In the genomic region with DNA sequence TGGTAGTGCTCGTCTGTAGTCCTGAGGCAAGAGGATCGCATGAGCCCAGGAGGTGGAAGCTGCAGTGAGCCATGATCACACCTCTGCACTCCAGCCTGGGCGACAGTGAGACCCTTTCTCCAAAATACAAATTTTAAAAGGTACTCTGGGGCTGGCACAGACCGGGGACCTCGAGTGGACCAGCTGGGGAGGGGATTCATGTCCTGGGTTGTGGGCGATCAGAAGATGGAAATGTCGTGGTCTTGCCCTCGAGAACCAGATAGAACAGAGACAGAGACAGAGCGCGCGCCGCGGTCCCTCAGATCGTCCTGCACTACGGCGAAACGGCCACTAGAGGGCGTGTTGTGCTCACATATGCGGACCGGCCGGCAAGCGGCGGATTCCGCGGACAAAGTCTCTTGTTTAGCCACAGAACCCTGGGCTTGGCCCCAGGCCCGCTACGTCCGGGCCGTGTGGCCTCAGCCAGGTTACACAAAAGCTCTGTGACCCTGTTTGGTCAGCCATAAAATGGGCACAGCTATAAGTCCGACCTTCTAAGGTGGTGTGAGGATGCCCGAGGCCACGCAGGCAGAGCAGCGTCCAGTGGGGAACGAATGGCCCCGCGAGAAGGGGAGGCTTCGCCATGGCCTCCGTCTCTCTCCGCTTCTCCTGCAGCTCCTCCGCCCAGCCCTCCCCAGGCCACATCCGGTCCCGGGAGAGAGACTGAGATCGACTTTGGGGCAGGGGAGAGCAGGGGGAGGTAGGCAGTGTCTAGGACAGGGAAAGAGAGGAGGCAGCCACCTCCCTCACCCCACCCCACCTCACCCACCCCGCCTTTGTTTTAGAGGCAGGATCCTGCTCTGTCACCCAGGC, we compare ENCODE assay signal across 8 cellular contexts. TPM values are rescaled to one million over a fixed set of nuclear protein-coding genes. Genes with fewer than 3 reads are reported as not detected.
A peak's percentile ranks its signal among the peaks of the same experiment; 100 is the strongest.
DNase-seq lines count a peak whose midpoint lies in the region; ATAC-seq and TF ChIP-seq lines count a peak whose summit lies in the region.

No MANE protein-coding gene starts in this region.

- peaks cover 3% of the 10 kb centered on the region for H3K4me1 ChIP-seq in Karpas-422 (ENCODE audit: low read length)

- H3K9me3 ChIP-seq in Karpas-422 (ENCODE audit: low read length), result no peaks in the 10 kb centered on the region

- no peaks in the 10 kb centered on the region for H3K36me3 ChIP-seq in Karpas-422 (ENCODE audit: insufficient read depth, low read length)

- H3K9ac ChIP-seq in Karpas-422 (ENCODE audit: low read length), result no peak overlapping the region

- H3K4me3 Mint-ChIP-seq in activated T-helper 2 cell treated with anti-CD3 and anti-CD28 coated beads, Interferon-gamma antibody, Interleukin-2, Interleukin-4, amounts not matched to agents 10 μg/mL and 5 μg/mL and 100 μg/mL, durations not matched to agents 14 hours and 24 hours and 36 hours (ENCODE audit: low read depth), result peak overlapping the region; percentile 18
- peak overlapping the region; percentile 84 to 87 (median 84) for H3K4me3 Mint-ChIP-seq in nephron

- no peaks in the 10 kb centered on the region for H3K9me3 Mint-ChIP-seq in activated T-helper 2 cell treated with anti-CD3 and anti-CD28 coated beads, Interferon-gamma antibody, Interleukin-2, Interleukin-4, amounts not matched to agents 10 μg/mL and 5 μg/mL and 100 μg/mL, durations not matched to agents 14 hours and 24 hours and 36 hours
- no peaks in the 10 kb centered on the region for H3K9me3 Mint-ChIP-seq in nephron

- ATAC-seq in HG02571 (IDR thresholded peaks at IDR 0.05; ENCODE audit: unreplicated experiment), result no peak

- peaks cover 26% of the 10 kb centered on the region for H3K4me1 Mint-ChIP-seq in activated T-helper 2 cell treated with anti-CD3 and anti-CD28 coated beads, Interferon-gamma antibody, Interleukin-2, Interleukin-4, amounts not matched to agents 10 μg/mL and 5 μg/mL and 100 μg/mL, durations not matched to agents 14 hours and 24 hours and 36 hours (ENCODE audit: low read depth)
- H3K4me1 Mint-ChIP-seq in nephron, result no peaks in the 10 kb centered on the region

- DNase-seq in ELR (ENCODE audit: low read depth) (peak; percentile 80), Karpas-422 (peak; percentile 92), RPMI7951 (ENCODE audit: low read depth) (peak; percentile 62), fibroblast of the aortic adventitia (ENCODE audit: low read depth) (peak; percentile 76)
- DNase-seq in activated T-helper 2 cell treated with anti-CD3 and anti-CD28 coated beads, Interferon-gamma antibody, Interleukin-2, Interleukin-4, amounts not matched to agents 10 μg/mL and 5 μg/mL and 100 μg/mL, durations not matched to agents 14 hours and 24 hours and 36 hours (ENCODE audit: low spot score), result peak; percentile 73
- DNase-seq in stimulated activated naive CD4-positive, alpha-beta T cell (lab: John Stamatoyannopoulos, UW), result peak; percentile 67 to 87 (median 79)

- H3K79me2 ChIP-seq in Karpas-422 (ENCODE audit: low read length), result no peaks in the 10 kb centered on the region

- H3K4me3 ChIP-seq in Karpas-422 (ENCODE audit: low read length) (no peak overlapping the region), fibroblast of the aortic adventitia (ENCODE audit: low read depth, low read length) (peak overlapping the region; percentile 63)

- H3K27me3 Mint-ChIP-seq in activated T-helper 2 cell treated with anti-CD3 and anti-CD28 coated beads, Interferon-gamma antibody, Interleukin-2, Interleukin-4, amounts not matched to agents 10 μg/mL and 5 μg/mL and 100 μg/mL, durations not matched to agents 14 hours and 24 hours and 36 hours (ENCODE audit: low read depth), result peaks cover 29% of the 10 kb centered on the region
- peaks cover 35% of the 10 kb centered on the region for H3K27me3 Mint-ChIP-seq in nephron (ENCODE audit: low read depth)

- no peak overlapping the region for H3K27ac ChIP-seq in Karpas-422 (ENCODE audit: low read length)

- peak overlapping the region; percentile 38 for H3K27ac Mint-ChIP-seq in activated T-helper 2 cell treated with anti-CD3 and anti-CD28 coated beads, Interferon-gamma antibody, Interleukin-2, Interleukin-4, amounts not matched to agents 10 μg/mL and 5 μg/mL and 100 μg/mL, durations not matched to agents 14 hours and 24 hours and 36 hours
- H3K27ac Mint-ChIP-seq in nephron, result peak overlapping the region; percentile 56 to 80 (median 67)

- no peaks in the 10 kb centered on the region for H4K20me1 ChIP-seq in Karpas-422 (ENCODE audit: insufficient read depth, low read depth, low read length)

- TF ChIP-seq CTCF in fibroblast of the aortic adventitia (IDR thresholded peaks at IDR 0.05; ENCODE audit: insufficient read depth, low read length) (peak; percentile 93), nephron (IDR thresholded peaks at IDR 0.05; ENCODE audit: unreplicated experiment in 3 of 3) (peak; percentile 96 to 98 (median 98))

- H3K4me2 ChIP-seq in Karpas-422 (ENCODE audit: low read depth, low read length, poor library complexity, severe bottlenecking), result no peak overlapping the region

- H3K36me3 Mint-ChIP-seq in activated T-helper 2 cell treated with anti-CD3 and anti-CD28 coated beads, Interferon-gamma antibody, Interleukin-2, Interleukin-4, amounts not matched to agents 10 μg/mL and 5 μg/mL and 100 μg/mL, durations not matched to agents 14 hours and 24 hours and 36 hours (ENCODE audit: low read depth), result no peaks in the 10 kb centered on the region
- no peaks in the 10 kb centered on the region for H3K36me3 Mint-ChIP-seq in nephron (ENCODE audit: low read depth)

- 0 out of 2 replicates have a peak, but pooled peaks cover 3% of the 10 kb centered on the region for H3K27me3 ChIP-seq in Karpas-422 (ENCODE audit: low read length)

- intact Hi-C loops in activated T-helper 2 cell treated with anti-CD3 and anti-CD28 coated beads, Interferon-gamma antibody, Interleukin-2, Interleukin-4, amounts not matched to agents 10 μg/mL and 5 μg/mL and 100 μg/mL, durations not matched to agents 14 hours and 24 hours and 36 hours (cut with micrococcal nuclease), result loop anchor here (2.0 kb wide), 1 partner anchor 39 kb away; no protein-coding TSS in a partner anchor

- no peak overlapping the region for H2AFZ ChIP-seq in Karpas-422 (ENCODE audit: low read length)

- no peaks in the 10 kb centered on the region for H3K9me2 ChIP-seq in Karpas-422 (replicated peaks; ENCODE audit: insufficient read depth, low read length)

RNA-seq across cellular contexts. Expression of gene SBK1, which starts 14.6 kb away (rescaled TPM):
- 0.07 TPM in 2 replicates for total RNA-seq in Karpas-422 (2014; rRNA removed; shearing (Covaris generic); ENCODE audit: low replicate concordance)
- not detected in 2 replicates for total RNA-seq in RPMI7951 (2014; rRNA removed; shearing (Covaris generic))
- total RNA-seq in activated T-helper 2 cell treated with anti-CD3 and anti-CD28 coated beads, Interferon-gamma antibody, Interleukin-2, Interleukin-4, amounts not matched to agents 10 μg/mL and 5 μg/mL and 100 μg/mL, durations not matched to agents 14 hours and 24 hours and 36 hours, result 1.3 and 1.4 TPM in 2 replicates
- total RNA-seq in fibroblast of the aortic adventitia (ENCODE audit: low replicate concordance), result under 0.01 TPM in 1 of 2 replicates, not detected in the other
